12 cellular contexts compared by ENCODE assay signal in genomic region chr7:102843850-102844249, GRCh38.
DNase-seq lines count a peak whose midpoint lies in the region; ATAC-seq, FAIRE-seq and TF ChIP-seq lines count a peak whose summit lies in the region.
"Had no signal": no experiment of that assay in that cellular context is flagged by ENCODE, and none has a peak within 500 bp of the region (broad histone marks: within the 10 kb centered on the region; RNA-seq: fewer than 3 reads in every experiment).

No MANE protein-coding gene starts in this region.

- no peak for TF ChIP-seq CTCF in NB4 (IDR thresholded peaks at IDR 0.05; ENCODE audit: low read depth, low read length)
- TF ChIP-seq CTCF in D721Med (IDR thresholded peaks at IDR 0.05; ENCODE audit: insufficient read depth, missing control alignments), result no peak

- H3K4ac ChIP-seq in trophoblast cell (ENCODE audit: low read depth, low read length), result no peak overlapping the region

- H3K4me3 ChIP-seq in NB4 (ENCODE audit: low read depth, low read length) (no peak overlapping the region), trophoblast cell (ENCODE audit: low read depth, low read length) (no peak overlapping the region)
- H3K4me3 ChIP-seq: ascending aorta had no signal

- no peak overlapping the region for H2AFZ ChIP-seq in trophoblast cell (ENCODE audit: insufficient read depth, low read length, poor library complexity)

- WGBS in trophoblast cell (ENCODE audit: extremely low coverage, insufficient coverage, insufficient read length), result no CpG with 5 or more reads among the region's 3 CpGs

- H2AK5ac ChIP-seq in trophoblast cell (ENCODE audit: low read length), result no peak overlapping the region

- H3K27ac ChIP-seq in trophoblast cell (ENCODE audit: low read depth, low read length), result no peak overlapping the region
- H3K27ac ChIP-seq: ascending aorta had no signal

- H2BK5ac ChIP-seq in trophoblast cell (ENCODE audit: low read depth, low read length, poor library complexity), result no peak overlapping the region

- H2BK12ac ChIP-seq in trophoblast cell (ENCODE audit: low read length), result no peak overlapping the region

- no peaks in the 10 kb centered on the region for H3K27me3 ChIP-seq in trophoblast cell (ENCODE audit: insufficient read depth, low read length)
- H3K27me3 ChIP-seq: ascending aorta had no signal

- no peak overlapping the region for H4K12ac ChIP-seq in trophoblast cell (ENCODE audit: low read depth, low read length)

- peak; percentile 61 for DNase-seq in NB4 (ENCODE audit: low read depth)
- DNase-seq in D721Med (ENCODE audit: insufficient read length, low spot score), result no peak
- DNase-seq in effector CD8-positive, alpha-beta T cell (lab: John Stamatoyannopoulos, UW), result no peak
- DNase-seq in trophoblast cell, result no peak
- DNase-seq in NCI-H82 (lab: John Stamatoyannopoulos, UW), result no peak
- DNase-seq: activated CD8-positive, alpha-beta memory T cell treated with anti-CD3 and anti-CD28 coated beads for 24 hours; NCI-H2081 treated with DMSO at 0.1 percent for 48 hours had no signal

- H4K91ac ChIP-seq in trophoblast cell (ENCODE audit: low read depth, low read length), result no peak overlapping the region

- H2BK120ac ChIP-seq in trophoblast cell (ENCODE audit: insufficient read depth, low read length, poor library complexity), result no peak overlapping the region

- no peak overlapping the region for H3K23ac ChIP-seq in trophoblast cell (ENCODE audit: low read length)

- no peak overlapping the region for H3K14ac ChIP-seq in trophoblast cell (ENCODE audit: low read length)

- ATAC-seq in GM18498 (IDR thresholded peaks at IDR 0.05; ENCODE audit: unreplicated experiment) (peak; percentile 84), GM19397 (IDR thresholded peaks at IDR 0.05; ENCODE audit: unreplicated experiment) (peak; percentile 60), HG03039 (IDR thresholded peaks at IDR 0.05; ENCODE audit: unreplicated experiment) (peak; percentile 66)

- no peak overlapping the region for H3K9ac ChIP-seq in trophoblast cell (ENCODE audit: low read length)

- FAIRE-seq in D721Med (lab: Jason Lieb, UNC), result no peak
- FAIRE-seq: endothelial cell of umbilical vein had no signal

- H3K4me2 ChIP-seq in trophoblast cell (ENCODE audit: low read length), result no peak overlapping the region

- no peak overlapping the region for H4K8ac ChIP-seq in trophoblast cell (ENCODE audit: low read depth, low read length)

- no peaks in the 10 kb centered on the region for H3K79me2 ChIP-seq in trophoblast cell (ENCODE audit: control insufficient read depth, insufficient read depth, low read length, poor library complexity)

- no peaks in the 10 kb centered on the region for H3K9me3 ChIP-seq in trophoblast cell (ENCODE audit: insufficient read depth, low read depth, low read length)
- H3K9me3 ChIP-seq: ascending aorta had no signal

- H3K18ac ChIP-seq in trophoblast cell (ENCODE audit: low read length), result no peak overlapping the region

- H3K4me1 ChIP-seq in trophoblast cell (ENCODE audit: control insufficient read depth in 1 of 2, insufficient read depth in 2 of 2, low read length in 2 of 2), result no peaks in the 10 kb centered on the region
- H3K4me1 ChIP-seq: ascending aorta had no signal

- no peak for TF ChIP-seq POLR2A in NB4 (IDR thresholded peaks at IDR 0.05; ENCODE audit: extremely low read depth, insufficient read length)

- no peaks in the 10 kb centered on the region for H3K79me1 ChIP-seq in trophoblast cell (ENCODE audit: low read length)

- no peaks in the 10 kb centered on the region for H3K36me3 ChIP-seq in trophoblast cell (ENCODE audit: control insufficient read depth in 1 of 2, insufficient read depth in 2 of 2, low read length in 2 of 2)
- H3K36me3 ChIP-seq: ascending aorta had no signal
